Comparison of ENCODE assay signal across 26 cellular contexts in the genomic region with DNA sequence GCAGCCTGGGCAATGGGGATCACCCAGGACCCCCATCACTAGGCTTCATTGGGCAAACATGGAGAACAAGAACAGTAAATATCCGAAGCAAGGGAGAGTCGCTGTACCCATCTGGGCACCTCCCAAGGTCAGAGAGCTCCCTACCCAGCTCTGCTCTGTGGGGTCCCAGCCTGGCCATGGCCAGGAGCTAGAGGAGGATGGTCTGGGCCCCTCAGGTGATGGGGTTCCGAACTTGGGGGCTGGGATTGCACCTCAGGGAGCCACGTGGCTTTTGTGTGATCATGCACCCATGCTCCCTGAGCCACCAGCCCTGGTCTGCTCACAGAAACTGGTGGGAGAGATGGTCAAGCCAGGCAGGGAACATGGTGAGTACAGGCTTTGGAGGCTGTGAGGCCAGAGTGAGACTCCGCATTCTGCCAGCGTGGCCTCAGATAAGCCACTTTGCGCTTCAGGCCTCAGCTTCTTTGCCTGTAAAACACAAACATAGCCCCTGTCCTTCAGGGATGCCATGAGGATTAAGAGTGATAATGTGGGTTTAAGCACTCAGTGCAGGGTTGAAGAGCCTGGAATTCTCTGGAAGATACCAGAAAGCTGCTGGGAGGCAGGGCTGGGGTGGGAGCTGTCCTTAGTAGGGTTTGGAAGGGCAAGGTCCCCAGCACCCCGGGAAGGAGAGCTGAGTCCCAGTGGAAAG. TPM values are rescaled to one million over a fixed set of nuclear protein-coding genes. Genes with fewer than 3 reads are reported as not detected.
"Had no signal": no experiment of that assay in that cellular context is flagged by ENCODE, and none has a peak within 500 bp of the region (broad histone marks: within the 10 kb centered on the region; RNA-seq: fewer than 3 reads in every experiment).

No MANE protein-coding gene starts in this region.

- H3K27me3 ChIP-seq: ascending aorta, ovary had no signal

- H3K4me3 ChIP-seq: ascending aorta, breast epithelium, heart left ventricle, lower lobe of right lung, ovary, skin epidermis, transverse colon had no signal

- H3K27ac Mint-ChIP-seq: activated B cell treated with CpG ODN at 0.5 μM for 24 hours; activated CD4-positive, alpha-beta T cell treated with anti-CD3 and anti-CD28 coated beads, Interleukin-2, amount 10 ng/mL, durations not matched to agents 7 days and 5 days; activated naive CD8-positive, alpha-beta T cell treated with anti-CD3 and anti-CD28 coated beads, Interleukin-2, amount 10 ng/mL, durations not matched to agents 7 days and 5 days; activated T-helper 1 cell treated with anti-CD3 and anti-CD28 coated beads, Interleukin-12 subunit alpha, Interleukin-12 subunit beta, Interleukin-2, Interleukin-4 antibody, amounts not matched to agents 30 ng/mL and 10 ng/mL and 1 ng/mL, durations not matched to agents 14 hours and 24 hours and 36 hours; dendritic cell treated with granulocyte-macrophage colony-stimulating factor and Interleukin-4, amounts not matched to agents 40 ng/mL and 50 ng/mL, for 4 days; mesothelial cell of epicardium; T-helper 17 cell had no signal

- H3K27ac ChIP-seq: ascending aorta, breast epithelium, lower lobe of right lung, ovary, skin epidermis, transverse colon had no signal

- H3K4me3 Mint-ChIP-seq: activated B cell treated with CpG ODN at 0.5 μM for 24 hours; activated CD4-positive, alpha-beta T cell treated with anti-CD3 and anti-CD28 coated beads, Interleukin-2, amount 10 ng/mL, durations not matched to agents 7 days and 5 days; activated naive CD8-positive, alpha-beta T cell treated with anti-CD3 and anti-CD28 coated beads, Interleukin-2, amount 10 ng/mL, durations not matched to agents 7 days and 5 days; activated T-helper 1 cell treated with anti-CD3 and anti-CD28 coated beads, Interleukin-12 subunit alpha, Interleukin-12 subunit beta, Interleukin-2, Interleukin-4 antibody, amounts not matched to agents 30 ng/mL and 10 ng/mL and 1 ng/mL, durations not matched to agents 14 hours and 24 hours and 36 hours; dendritic cell treated with granulocyte-macrophage colony-stimulating factor and Interleukin-4, amounts not matched to agents 40 ng/mL and 50 ng/mL, for 4 days; mesothelial cell of epicardium; T-helper 17 cell had no signal

- H3K4me1 Mint-ChIP-seq: mesothelial cell of epicardium had no signal

- H3K36me3 Mint-ChIP-seq: activated naive CD8-positive, alpha-beta T cell treated with anti-CD3 and anti-CD28 coated beads, Interleukin-2, amount 10 ng/mL, durations not matched to agents 7 days and 5 days; mesothelial cell of epicardium had no signal

- ATAC-seq: left cardiac atrium, lower lobe of right lung, T-helper 17 cell had no signal

- H3K9me3 ChIP-seq: ascending aorta, breast epithelium, heart left ventricle, lower lobe of right lung, ovary, transverse colon had no signal

- DNase-seq: activated B cell treated with CpG ODN at 0.5 μM for 24 hours; activated CD4-positive, alpha-beta T cell treated with anti-CD3 and anti-CD28 coated beads, Interleukin-2, amount 10 ng/mL, durations not matched to agents 7 days and 5 days; activated CD8-positive, alpha-beta memory T cell treated with anti-CD3 and anti-CD28 coated beads for 24 hours; activated naive CD4-positive, alpha-beta T cell; activated naive CD8-positive, alpha-beta T cell treated with anti-CD3 and anti-CD28 coated beads, Interleukin-2, amount 10 ng/mL, durations not matched to agents 7 days and 5 days; effector memory CD4-positive, alpha-beta T cell; heart left ventricle; left cardiac atrium; lower lobe of right lung; ovary; stimulated activated CD4-positive, alpha-beta T cell treated with anti-CD3 and anti-CD28 coated beads, Interleukin-15, amount 100 ng/mL, for 24 hours; stimulated activated CD4-positive, alpha-beta T cell treated with anti-CD3 and anti-CD28 coated beads, Interleukin-4, amount 100 ng/mL, for 24 hours; stimulated activated naive CD4-positive, alpha-beta T cell; T-helper 17 cell; transverse colon had no signal

- H3K36me3 ChIP-seq: ascending aorta, breast epithelium, heart left ventricle, lower lobe of right lung, ovary, transverse colon had no signal

- H3K27me3 Mint-ChIP-seq: T-helper 17 cell had no signal

- H3K9me3 Mint-ChIP-seq: activated B cell treated with CpG ODN at 0.5 μM for 24 hours; activated CD4-positive, alpha-beta T cell treated with anti-CD3 and anti-CD28 coated beads, Interleukin-2, amount 10 ng/mL, durations not matched to agents 7 days and 5 days; activated naive CD8-positive, alpha-beta T cell treated with anti-CD3 and anti-CD28 coated beads, Interleukin-2, amount 10 ng/mL, durations not matched to agents 7 days and 5 days; activated T-helper 1 cell treated with anti-CD3 and anti-CD28 coated beads, Interleukin-12 subunit alpha, Interleukin-12 subunit beta, Interleukin-2, Interleukin-4 antibody, amounts not matched to agents 30 ng/mL and 10 ng/mL and 1 ng/mL, durations not matched to agents 14 hours and 24 hours and 36 hours; dendritic cell treated with granulocyte-macrophage colony-stimulating factor and Interleukin-4, amounts not matched to agents 40 ng/mL and 50 ng/mL, for 4 days; mesothelial cell of epicardium had no signal

RNA-seq across cellular contexts. Expression of a gene that starts 3.0 kb away (rescaled TPM):
- total RNA-seq: activated B cell treated with CpG ODN at 0.5 μM for 24 hours; activated T-helper 1 cell treated with anti-CD3 and anti-CD28 coated beads, Interleukin-12 subunit alpha, Interleukin-12 subunit beta, Interleukin-2, Interleukin-4 antibody, amounts not matched to agents 30 ng/mL and 10 ng/mL and 1 ng/mL, durations not matched to agents 14 hours and 24 hours and 36 hours had no signal

RNA-seq across cellular contexts. Expression of a gene that starts 59.4 kb away (rescaled TPM):
- total RNA-seq: activated B cell treated with CpG ODN at 0.5 μM for 24 hours; activated CD4-positive, alpha-beta T cell treated with anti-CD3 and anti-CD28 coated beads, Interleukin-2, amount 10 ng/mL, durations not matched to agents 7 days and 5 days; activated naive CD8-positive, alpha-beta T cell treated with anti-CD3 and anti-CD28 coated beads, Interleukin-2, amount 10 ng/mL, durations not matched to agents 7 days and 5 days; activated T-helper 1 cell treated with anti-CD3 and anti-CD28 coated beads, Interleukin-12 subunit alpha, Interleukin-12 subunit beta, Interleukin-2, Interleukin-4 antibody, amounts not matched to agents 30 ng/mL and 10 ng/mL and 1 ng/mL, durations not matched to agents 14 hours and 24 hours and 36 hours; ascending aorta; breast epithelium; cerebellum; fibroblast of lung; frontal cortex; heart left ventricle; left cardiac atrium; lower lobe of right lung; mesothelial cell of epicardium; ovary; renal cortical epithelial cell; subcutaneous adipose tissue; T-helper 17 cell; transverse colon had no signal
